ENCODE assay signal across 31 cellular contexts in the genomic region with DNA sequence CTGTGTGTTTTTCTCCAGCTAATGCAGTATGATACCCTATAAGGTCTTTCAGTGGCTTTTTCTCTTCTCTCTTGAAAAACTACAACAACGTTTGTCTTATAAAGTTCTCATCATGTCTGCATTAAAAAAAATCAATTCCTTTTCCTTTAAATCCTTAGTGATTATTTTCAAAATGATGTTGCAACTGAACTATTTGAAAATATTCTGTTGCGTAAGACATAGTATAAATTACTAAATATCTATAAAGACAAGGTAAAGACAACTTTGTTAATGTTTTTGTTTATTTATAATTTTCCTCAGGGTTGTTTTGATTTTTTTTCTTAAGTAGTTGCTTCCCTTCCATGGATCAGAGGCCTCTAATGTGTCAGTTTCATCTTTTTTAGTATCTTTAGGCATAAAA. TPM values are rescaled to one million over a fixed set of nuclear protein-coding genes. Genes with fewer than 3 reads are reported as not detected.
"Had no signal": no experiment of that assay in that cellular context is flagged by ENCODE, and none has a peak within 500 bp of the region (broad histone marks: within the 10 kb centered on the region; RNA-seq: fewer than 3 reads in every experiment).

No MANE protein-coding gene starts in this region.

- H2AFZ ChIP-seq: parathyroid adenoma had no signal

- H3K36me3 ChIP-seq: esophagus squamous epithelium, neutrophil, stomach, tibial artery had no signal

- H3K4me2 ChIP-seq: smooth muscle cell had no signal

- H3K27me3 ChIP-seq: esophagus squamous epithelium, neutrophil, stomach, testis, tibial artery had no signal

- H3K4me3 Mint-ChIP-seq: immature natural killer cell; mesothelial cell of epicardium; naive B cell; natural killer cell treated with Interleukin-12 subunit alpha and Interleukin-12 subunit beta and Interleukin-15 and Interleukin-18, amount 100 ng/mL, for 72 hours; neural crest cell; stimulated activated effector memory CD8-positive, alpha-beta T cell treated with anti-CD3 and anti-CD28 coated beads, Interleukin-12 subunit alpha, Interleukin-12 subunit beta, amount 100 ng/mL, for 72 hours had no signal

- ATAC-seq: left lobe of liver; mucosa of descending colon; natural killer cell treated with Interleukin-12 subunit alpha and Interleukin-12 subunit beta and Interleukin-15 and Interleukin-18, amount 100 ng/mL, for 72 hours; sciatic nerve; stimulated activated effector memory CD8-positive, alpha-beta T cell treated with anti-CD3 and anti-CD28 coated beads, Interleukin-12 subunit alpha, Interleukin-12 subunit beta, amount 100 ng/mL, for 72 hours had no signal

- H3K36me3 Mint-ChIP-seq: immature natural killer cell; mesothelial cell of epicardium; naive B cell; natural killer cell treated with Interleukin-12 subunit alpha and Interleukin-12 subunit beta and Interleukin-15 and Interleukin-18, amount 100 ng/mL, for 72 hours; stimulated activated effector memory CD8-positive, alpha-beta T cell treated with anti-CD3 and anti-CD28 coated beads, Interleukin-12 subunit alpha, Interleukin-12 subunit beta, amount 100 ng/mL, for 72 hours; type B pancreatic cell had no signal

- DNase-seq: dermis blood vessel endothelial cell; effector memory CD4-positive, alpha-beta T cell; erythroblast; esophagus squamous epithelium; foreskin melanocyte; hypothalamus; immature natural killer cell; islet precursor cell; mesenchymal stem cell; mucosa of descending colon; naive B cell; stimulated activated CD4-positive, alpha-beta T cell treated with anti-CD3 and anti-CD28 coated beads, Interleukin-2, amount 100 ng/mL, for 24 hours; stimulated activated CD4-positive, alpha-beta T cell treated with anti-CD3 and anti-CD28 coated beads, Interleukin-4, amount 100 ng/mL, for 24 hours; stimulated activated naive CD4-positive, alpha-beta T cell treated with Interleukin-2 at 50 U/mL for 16 hours; stomach; testis; tibial artery had no signal

- FAIRE-seq: urothelium cell line had no signal

- H3K9me3 Mint-ChIP-seq: mesothelial cell of epicardium; neural crest cell; stimulated activated effector memory CD8-positive, alpha-beta T cell treated with anti-CD3 and anti-CD28 coated beads, Interleukin-12 subunit alpha, Interleukin-12 subunit beta, amount 100 ng/mL, for 72 hours had no signal

- H3K4me1 ChIP-seq: esophagus squamous epithelium had no signal

- H3K4me1 Mint-ChIP-seq: immature natural killer cell; mesothelial cell of epicardium; neural crest cell; stimulated activated effector memory CD8-positive, alpha-beta T cell treated with anti-CD3 and anti-CD28 coated beads, Interleukin-12 subunit alpha, Interleukin-12 subunit beta, amount 100 ng/mL, for 72 hours had no signal

- H3K27me3 Mint-ChIP-seq: natural killer cell treated with Interleukin-12 subunit alpha and Interleukin-12 subunit beta and Interleukin-15 and Interleukin-18, amount 100 ng/mL, for 72 hours; progenitor cell of endocrine pancreas; type B pancreatic cell had no signal

- H3K9ac ChIP-seq: parathyroid adenoma had no signal

- H3K4me3 ChIP-seq: coronary artery, esophagus squamous epithelium, lung, mucosa of descending colon, smooth muscle cell, stomach, testis, tibial artery had no signal

- H3K27ac Mint-ChIP-seq: immature natural killer cell; mesothelial cell of epicardium; natural killer cell treated with Interleukin-12 subunit alpha and Interleukin-12 subunit beta and Interleukin-15 and Interleukin-18, amount 100 ng/mL, for 72 hours; stimulated activated effector memory CD8-positive, alpha-beta T cell treated with anti-CD3 and anti-CD28 coated beads, Interleukin-12 subunit alpha, Interleukin-12 subunit beta, amount 100 ng/mL, for 72 hours had no signal

- H3K27ac ChIP-seq: coronary artery, esophagus squamous epithelium, neutrophil, parathyroid adenoma, stomach, testis, tibial artery had no signal

- H3K9me3 ChIP-seq: esophagus squamous epithelium, mucosa of descending colon, neutrophil, stomach, testis, tibial artery had no signal

RNA-seq across cellular contexts. Expression of gene PARD3B, which starts 21.2 kb away (rescaled TPM):
- polyA plus RNA-seq: immature natural killer cell had no signal
